Comparison of ENCODE assay signal across 10 cellular contexts in genomic region chr5:97192580-97193421, GRCh38. TPM values are rescaled to one million over a fixed set of nuclear protein-coding genes. Genes with fewer than 3 reads are reported as not detected.
A peak's percentile ranks its signal among the peaks of the same experiment; 100 is the strongest.
DNase-seq lines count a peak whose midpoint lies in the region; ATAC-seq and TF ChIP-seq lines count a peak whose summit lies in the region.
"Had no signal": no experiment of that assay in that cellular context is flagged by ENCODE, and none has a peak within 500 bp of the region (broad histone marks: within the 10 kb centered on the region; RNA-seq: fewer than 3 reads in every experiment).

No MANE protein-coding gene starts in this region.

- no peak overlapping the region for H3K4me3 ChIP-seq in astrocyte of the cerebellum (ENCODE audit: low read depth, low read length)

- no peak for DNase-seq in stimulated activated naive CD8-positive, alpha-beta T cell treated with anti-CD3 and anti-CD28 coated beads, Interleukin-15, Interleukin-2, amounts not matched to agents 100 U/mL and 50 U/mL, for 24 hours
- no peak for DNase-seq in stimulated activated naive CD8-positive, alpha-beta T cell treated with anti-CD3 and anti-CD28 coated beads, Interleukin-15, amount 100 ng/mL, for 72 hours
- peak; percentile 5 for DNase-seq in astrocyte of the cerebellum (ENCODE audit: low read depth)
- DNase-seq in cortex of kidney (lab: John Stamatoyannopoulos, UW), result no peak
- no peak for DNase-seq in activated naive CD4-positive, alpha-beta T cell treated with anti-CD3 and anti-CD28 coated beads for 36 hours
- DNase-seq: CD4-positive, CD25-positive, alpha-beta regulatory T cell had no signal

- peak; percentile 19 for ATAC-seq in stimulated activated naive CD8-positive, alpha-beta T cell treated with anti-CD3 and anti-CD28 coated beads, Interleukin-15, Interleukin-2, amounts not matched to agents 100 U/mL and 50 U/mL, for 24 hours
- no peak for ATAC-seq in stimulated activated naive CD8-positive, alpha-beta T cell treated with anti-CD3 and anti-CD28 coated beads, Interleukin-15, amount 100 ng/mL, for 72 hours
- ATAC-seq in HG03378 (IDR thresholded peaks at IDR 0.05; ENCODE audit: unreplicated experiment) (peak; percentile 95), esophagus mucosa (no peak)
- no peak for ATAC-seq in activated T-helper 17 cell treated with anti-CD3 and anti-CD28 coated beads, Interleukin-2, amount 50 U/mL, for 72 hours (replicated peaks)

- no peaks in the 10 kb centered on the region for H3K36me3 Mint-ChIP-seq in activated T-helper 17 cell treated with anti-CD3 and anti-CD28 coated beads, Interleukin-2, amount 50 U/mL, for 72 hours (ENCODE audit: low read depth)
- H3K36me3 Mint-ChIP-seq in activated naive CD4-positive, alpha-beta T cell treated with anti-CD3 and anti-CD28 coated beads for 36 hours (ENCODE audit: low read depth), result peaks cover 4% of the 10 kb centered on the region
- H3K36me3 Mint-ChIP-seq: CD4-positive, CD25-positive, alpha-beta regulatory T cell had no signal

- peaks cover 11% of the 10 kb centered on the region for H3K4me1 Mint-ChIP-seq in stimulated activated naive CD8-positive, alpha-beta T cell treated with anti-CD3 and anti-CD28 coated beads, Interleukin-15, amount 100 ng/mL, for 72 hours
- H3K4me1 Mint-ChIP-seq in activated T-helper 17 cell treated with anti-CD3 and anti-CD28 coated beads, Interleukin-2, amount 50 U/mL, for 72 hours, result peaks cover 5% of the 10 kb centered on the region
- H3K4me1 Mint-ChIP-seq in activated naive CD4-positive, alpha-beta T cell treated with anti-CD3 and anti-CD28 coated beads for 36 hours (ENCODE audit: low read depth), result peaks cover 5% of the 10 kb centered on the region

- CTCF ChIA-PET in activated naive CD4-positive, alpha-beta T cell treated with anti-CD3 and anti-CD28 coated beads for 36 hours (lab: Charles Lee), result no interaction called here

- no peak overlapping the region for H3K4me3 Mint-ChIP-seq in stimulated activated naive CD8-positive, alpha-beta T cell treated with anti-CD3 and anti-CD28 coated beads, Interleukin-15, amount 100 ng/mL, for 72 hours
- no peak overlapping the region for H3K4me3 Mint-ChIP-seq in activated T-helper 17 cell treated with anti-CD3 and anti-CD28 coated beads, Interleukin-2, amount 50 U/mL, for 72 hours
- no peak overlapping the region for H3K4me3 Mint-ChIP-seq in activated naive CD4-positive, alpha-beta T cell treated with anti-CD3 and anti-CD28 coated beads for 36 hours
- H3K4me3 Mint-ChIP-seq: CD4-positive, CD25-positive, alpha-beta regulatory T cell had no signal

- no peak for TF ChIP-seq CTCF in astrocyte of the cerebellum (IDR thresholded peaks at IDR 0.05; ENCODE audit: low read depth, low read length, missing control alignments)

- peaks cover 10 to 28% of the 10 kb centered on the region in 2 donors for H3K9me3 Mint-ChIP-seq in stimulated activated naive CD8-positive, alpha-beta T cell treated with anti-CD3 and anti-CD28 coated beads, Interleukin-15, amount 100 ng/mL, for 72 hours
- peaks cover 11% of the 10 kb centered on the region for H3K9me3 Mint-ChIP-seq in activated T-helper 17 cell treated with anti-CD3 and anti-CD28 coated beads, Interleukin-2, amount 50 U/mL, for 72 hours
- peaks cover 5% of the 10 kb centered on the region for H3K9me3 Mint-ChIP-seq in activated naive CD4-positive, alpha-beta T cell treated with anti-CD3 and anti-CD28 coated beads for 36 hours

- H3K27me3 Mint-ChIP-seq in stimulated activated naive CD8-positive, alpha-beta T cell treated with anti-CD3 and anti-CD28 coated beads, Interleukin-15, amount 100 ng/mL, for 72 hours, result no peaks in the 10 kb centered on the region
- H3K27me3 Mint-ChIP-seq in activated T-helper 17 cell treated with anti-CD3 and anti-CD28 coated beads, Interleukin-2, amount 50 U/mL, for 72 hours, result no peaks in the 10 kb centered on the region
- H3K27me3 Mint-ChIP-seq in activated naive CD4-positive, alpha-beta T cell treated with anti-CD3 and anti-CD28 coated beads for 36 hours (ENCODE audit: low read depth), result no peaks in the 10 kb centered on the region

- H3K27ac Mint-ChIP-seq in stimulated activated naive CD8-positive, alpha-beta T cell treated with anti-CD3 and anti-CD28 coated beads, Interleukin-15, amount 100 ng/mL, for 72 hours, result no peak overlapping the region
- H3K27ac Mint-ChIP-seq in activated T-helper 17 cell treated with anti-CD3 and anti-CD28 coated beads, Interleukin-2, amount 50 U/mL, for 72 hours, result no peak overlapping the region
- no peak overlapping the region for H3K27ac Mint-ChIP-seq in activated naive CD4-positive, alpha-beta T cell treated with anti-CD3 and anti-CD28 coated beads for 36 hours
- H3K27ac Mint-ChIP-seq: CD4-positive, CD25-positive, alpha-beta regulatory T cell had no signal

- in situ Hi-C loops in astrocyte of the cerebellum (cut with HindIII; ENCODE audit: low sequenced_read_pairs), result no loop called here

- intact Hi-C loops in activated naive CD4-positive, alpha-beta T cell treated with anti-CD3 and anti-CD28 coated beads for 36 hours (cut with micrococcal nuclease), result no loop called here

RNA-seq across cellular contexts. Expression of gene RIOK2, which starts 9.8 kb away (rescaled TPM):
- total RNA-seq in activated T-helper 17 cell treated with anti-CD3 and anti-CD28 coated beads, Interleukin-2, amount 50 U/mL, for 72 hours, result 10 to 100 TPM; 23.2 to 26.5 TPM
- 14.7 TPM for total RNA-seq in esophagus mucosa
- 10 to 100 TPM; 29.1 to 32.0 TPM for total RNA-seq in activated naive CD4-positive, alpha-beta T cell treated with anti-CD3 and anti-CD28 coated beads for 36 hours

RNA-seq across cellular contexts. Expression of gene LIX1, which starts 50.4 kb away (rescaled TPM):
- not detected for total RNA-seq in activated T-helper 17 cell treated with anti-CD3 and anti-CD28 coated beads, Interleukin-2, amount 50 U/mL, for 72 hours
- total RNA-seq in esophagus mucosa, result not detected
- not detected for total RNA-seq in activated naive CD4-positive, alpha-beta T cell treated with anti-CD3 and anti-CD28 coated beads for 36 hours
- total RNA-seq: CD4-positive, CD25-positive, alpha-beta regulatory T cell; liver had no signal

Comparison
In these comparisons a context has a peak if more than half of its experiments do, and no peak if none do; other contexts are left out.
1. ATAC-seq: peak in stimulated activated naive CD8-positive, alpha-beta T cell treated with anti-CD3 and anti-CD28 coated beads, Interleukin-15, Interleukin-2, amounts not matched to agents 100 U/mL and 50 U/mL, for 24 hours (single experiment) and HG03378 (single experiment); none in stimulated activated naive CD8-positive, alpha-beta T cell treated with anti-CD3 and anti-CD28 coated beads, Interleukin-15, amount 100 ng/mL, for 72 hours (single experiment), activated T-helper 17 cell treated with anti-CD3 and anti-CD28 coated beads, Interleukin-2, amount 50 U/mL, for 72 hours (single experiment) and esophagus mucosa (single experiment).